ENCODE assay signal across 27 cellular contexts in the genomic region with DNA sequence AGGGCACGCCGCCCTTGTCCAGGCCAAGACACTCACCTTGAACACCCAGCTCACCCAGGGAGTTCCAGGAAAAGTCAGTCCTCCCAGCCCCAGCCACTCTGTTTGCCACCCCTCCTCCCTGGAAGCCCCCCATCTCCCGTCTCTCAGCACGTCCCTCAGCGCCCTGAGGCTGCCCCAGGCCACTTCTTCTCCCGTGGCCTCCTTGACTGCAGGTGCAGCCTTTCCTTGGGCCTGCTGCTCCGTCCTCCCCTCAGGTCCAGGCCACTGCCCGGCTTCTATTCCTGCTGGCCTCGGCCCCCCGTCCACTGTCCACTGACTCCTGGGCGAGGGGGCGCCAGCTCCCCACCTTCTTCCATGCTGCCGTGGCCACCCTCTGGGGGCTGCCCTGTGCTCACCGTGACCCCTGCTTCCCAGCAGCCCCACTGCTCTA.
DNase-seq lines count a peak whose midpoint lies in the region; ATAC-seq, FAIRE-seq and TF ChIP-seq lines count a peak whose summit lies in the region.
"Had no signal": no experiment of that assay in that cellular context is flagged by ENCODE, and none has a peak within 500 bp of the region (broad histone marks: within the 10 kb centered on the region; RNA-seq: fewer than 3 reads in every experiment).

No MANE protein-coding gene starts in this region.

- peaks cover 70% of the 10 kb centered on the region for H3K36me3 ChIP-seq in CD4-positive, CD25-positive, alpha-beta regulatory T cell (ENCODE audit: control insufficient read depth, insufficient read depth, low read length)
- H3K36me3 ChIP-seq in kidney (ENCODE audit: control insufficient read depth in 1 of 2, insufficient read depth in 2 of 2, low read length in 2 of 2) (peaks cover 4 to 12% of the 10 kb centered on the region in 2 donors), sigmoid colon (peaks cover 25 to 60% (median 44%) of the 10 kb centered on the region in 4 donors), brain microvascular endothelial cell (replicated peaks) (no peaks in the 10 kb centered on the region), smooth muscle cell (ENCODE audit: low read depth) (no peaks in the 10 kb centered on the region)
- H3K36me3 ChIP-seq: breast epithelium had no signal

- H3F3A ChIP-seq in smooth muscle cell (ENCODE audit: low read depth) = peaks cover under 1% of the 10 kb centered on the region

- in situ Hi-C loops in brain microvascular endothelial cell (cut with HindIII; ENCODE audit: low pct_ligation_motif_present, low sequenced_read_pairs) = no loop called here

- H3K9ac ChIP-seq in kidney (ENCODE audit: low read length in 2 of 2) (no peak overlapping the region), smooth muscle cell (ENCODE audit: low read depth) (no peak overlapping the region)

- no peak overlapping the region for H2AFZ ChIP-seq in smooth muscle cell (ENCODE audit: low read depth)

- H3K9me3 ChIP-seq in CD4-positive, CD25-positive, alpha-beta regulatory T cell (ENCODE audit: control insufficient read depth in 2 of 2, low read length in 2 of 2) = no peaks in the 10 kb centered on the region
- H3K9me3 ChIP-seq in kidney (ENCODE audit: control insufficient read depth in 1 of 2, low read length in 2 of 2) = no peaks in the 10 kb centered on the region
- H3K9me3 ChIP-seq in sigmoid colon = no peaks in the 10 kb centered on the region
- no peaks in the 10 kb centered on the region for H3K9me3 ChIP-seq in smooth muscle cell (replicated peaks; ENCODE audit: low read depth)
- H3K9me3 ChIP-seq: breast epithelium, esophagus squamous epithelium had no signal

- no peak overlapping the region for H3K4me3 ChIP-seq in CD4-positive, CD25-positive, alpha-beta regulatory T cell (ENCODE audit: low read depth, low read length)
- H3K4me3 ChIP-seq in kidney (ENCODE audit: low read length in 2 of 2) (no peak overlapping the region), sigmoid colon (no peak overlapping the region), brain microvascular endothelial cell (ENCODE audit: low read depth, low read length) (no peak overlapping the region), smooth muscle cell (no peak overlapping the region)
- H3K4me3 ChIP-seq: breast epithelium, esophagus squamous epithelium had no signal

- no peak for TF ChIP-seq EP300 in sigmoid colon (IDR thresholded peaks at IDR 0.05)

- H3K27me3 ChIP-seq in CD4-positive, CD25-positive, alpha-beta regulatory T cell (ENCODE audit: control insufficient read depth, insufficient read depth, low read length) = no peaks in the 10 kb centered on the region
- H3K27me3 ChIP-seq in sigmoid colon (no peaks in the 10 kb centered on the region), brain microvascular endothelial cell (replicated peaks) (no peaks in the 10 kb centered on the region), smooth muscle cell (ENCODE audit: low read depth) (no peaks in the 10 kb centered on the region)
- H3K27me3 ChIP-seq: breast epithelium, esophagus squamous epithelium had no signal

- no peak for ATAC-seq in CD4-positive, CD25-positive, alpha-beta regulatory T cell (ENCODE audit: low read depth in 2 of 2)
- ATAC-seq in GM18505 (IDR thresholded peaks at IDR 0.05; ENCODE audit: unreplicated experiment) = no peak
- ATAC-seq: natural killer cell, T-cell had no signal

- no peak overlapping the region for H3K27ac ChIP-seq in CD4-positive, CD25-positive, alpha-beta regulatory T cell (ENCODE audit: insufficient read depth, low read length, poor library complexity, severe bottlenecking)
- no peak overlapping the region for H3K27ac ChIP-seq in kidney (ENCODE audit: low read depth in 2 of 2, low read length in 2 of 2)
- H3K27ac ChIP-seq in sigmoid colon = no peak overlapping the region
- H3K27ac ChIP-seq in brain microvascular endothelial cell = no peak overlapping the region
- no peak overlapping the region for H3K27ac ChIP-seq in smooth muscle cell (ENCODE audit: low read depth)
- H3K27ac ChIP-seq: breast epithelium, esophagus squamous epithelium, RWPE1 had no signal

- H3K4me1 ChIP-seq in CD4-positive, CD25-positive, alpha-beta regulatory T cell (ENCODE audit: control insufficient read depth, insufficient read depth, low read length, poor library complexity, severe bottlenecking) = peaks cover 4% of the 10 kb centered on the region
- H3K4me1 ChIP-seq in kidney (ENCODE audit: control insufficient read depth in 1 of 2, insufficient read depth in 1 of 2, low read depth in 1 of 2, low read length in 2 of 2) (no peaks in the 10 kb centered on the region), sigmoid colon (peaks cover 0 to 31% (median 25%) of the 10 kb centered on the region in 4 donors), smooth muscle cell (ENCODE audit: low read depth) (no peaks in the 10 kb centered on the region)
- H3K4me1 ChIP-seq: breast epithelium had no signal

- peak overlapping the region in 2 of 3 donors; percentile 17 to 38 for H3K27ac Mint-ChIP-seq in CD4-positive, CD25-positive, alpha-beta regulatory T cell
- H3K27ac Mint-ChIP-seq: activated B cell treated with CpG ODN at 0.5 μM for 24 hours; activated T-helper 2 cell treated with anti-CD3 and anti-CD28 coated beads, Interferon-gamma antibody, Interleukin-2, Interleukin-4, amounts not matched to agents 10 μg/mL and 5 μg/mL and 100 μg/mL, durations not matched to agents 14 hours and 24 hours and 36 hours had no signal

- no peak overlapping the region for H3K4me3 Mint-ChIP-seq in CD4-positive, CD25-positive, alpha-beta regulatory T cell
- H3K4me3 Mint-ChIP-seq: activated B cell treated with CpG ODN at 0.5 μM for 24 hours, natural killer cell, T-cell had no signal

- H3K4me1 Mint-ChIP-seq in CD4-positive, CD25-positive, alpha-beta regulatory T cell = peaks cover 5 to 25% (median 9%) of the 10 kb centered on the region in 4 donors
- H3K4me1 Mint-ChIP-seq: activated B cell treated with CpG ODN at 0.5 μM for 24 hours had no signal

- H3K79me2 ChIP-seq in smooth muscle cell (ENCODE audit: low read depth) = no peaks in the 10 kb centered on the region

- FAIRE-seq in kidney (lab: Jason Lieb, UNC) = no peak
- FAIRE-seq: endometrium, GM12891 had no signal

- TF ChIP-seq CTCF in kidney (IDR thresholded peaks at IDR 0.05; ENCODE audit: borderline replicate concordance, extremely low read depth, insufficient read depth) (no peak), sigmoid colon (IDR thresholded peaks at IDR 0.05) (no peak), brain microvascular endothelial cell (IDR thresholded peaks at IDR 0.05; ENCODE audit: low read depth, low read length, missing control alignments) (no peak), smooth muscle cell (IDR thresholded peaks at IDR 0.05; ENCODE audit: borderline replicate concordance, insufficient read depth, poor library complexity, severe bottlenecking) (no peak)

- intact Hi-C loops in kidney (cut with DNase I) (no loop called here), sigmoid colon (cut with DNase I) (no loop called here)

- TF ChIP-seq POLR2A in sigmoid colon (IDR thresholded peaks at IDR 0.05) = no peak
- no peak for TF ChIP-seq POLR2A in GM18505 (IDR thresholded peaks at IDR 0.05; ENCODE audit: borderline replicate concordance, extremely low read depth, insufficient read depth, insufficient read length)

- H3K36me3 Mint-ChIP-seq in CD4-positive, CD25-positive, alpha-beta regulatory T cell = peaks cover 35% of the 10 kb centered on the region

- WGBS in sigmoid colon, 2 donors = 91 to 98% methylated on average over 14 of the region's 14 CpGs
- 91% methylated on average over 14 of the region's 14 CpGs for whole genome bisulfite sequencing in smooth muscle cell (ENCODE audit: low lambda C conversion rate)

- no peaks in the 10 kb centered on the region for H3K27me3 Mint-ChIP-seq in CD4-positive, CD25-positive, alpha-beta regulatory T cell
- H3K27me3 Mint-ChIP-seq: activated B cell treated with CpG ODN at 0.5 μM for 24 hours; CD8-positive, alpha-beta memory T cell; T-cell had no signal

- H3K4me2 ChIP-seq in smooth muscle cell = no peak overlapping the region

- peaks cover 10% of the 10 kb centered on the region for H4K20me1 ChIP-seq in smooth muscle cell (ENCODE audit: low read depth)

- peak; percentile 7 for DNase-seq in activated CD8-positive, alpha-beta memory T cell treated with anti-CD3 and anti-CD28 coated beads, Interleukin-2, amount 50 U/mL, for 4 hours
- no peak for DNase-seq in activated CD8-positive, alpha-beta memory T cell treated with anti-CD3 and anti-CD28 coated beads, Interleukin-2, amount 50 U/mL, for 48 hours
- DNase-seq in CD4-positive, CD25-positive, alpha-beta regulatory T cell = no peak
- DNase-seq in kidney (peak; percentile 58), sigmoid colon (peak; percentile 34), brain microvascular endothelial cell (no peak), smooth muscle cell (lab: John Stamatoyannopoulos, UW; ENCODE audit: unreplicated experiment) (no peak)
- DNase-seq: 8988T; activated B cell treated with CpG ODN at 0.5 μM for 24 hours; activated CD4-positive, alpha-beta T cell treated with anti-CD3 and anti-CD28 coated beads, Interleukin-2, amount 50 U/mL, for 4 hours; cortex of kidney; DMS 273 treated with DMSO at 0.1 percent for 48 hours; EL; esophagus squamous epithelium; foreskin melanocyte; hippocampal formation; natural killer cell; NCI-H146; stimulated activated CD4-positive, alpha-beta T cell treated with anti-CD3 and anti-CD28 coated beads, Interleukin-2, amount 100 ng/mL, for 48 hours had no signal

- no peaks in the 10 kb centered on the region for H3K9me3 Mint-ChIP-seq in CD4-positive, CD25-positive, alpha-beta regulatory T cell
- H3K9me3 Mint-ChIP-seq: activated B cell treated with CpG ODN at 0.5 μM for 24 hours; CD8-positive, alpha-beta memory T cell; T-cell had no signal

Comparison
In these comparisons a context has a peak if more than half of its experiments do, and no peak if none do; other contexts are left out.
1. DNase-seq: peak in activated CD8-positive, alpha-beta memory T cell treated with anti-CD3 and anti-CD28 coated beads, Interleukin-2, amount 50 U/mL, for 4 hours (single experiment), kidney (single experiment) and sigmoid colon (single experiment); none in activated CD8-positive, alpha-beta memory T cell treated with anti-CD3 and anti-CD28 coated beads, Interleukin-2, amount 50 U/mL, for 48 hours (single experiment), CD4-positive, CD25-positive, alpha-beta regulatory T cell (0 of 3), brain microvascular endothelial cell (single experiment) and smooth muscle cell (single experiment).